Comparison of ENCODE assay signal across 27 cellular contexts in the genomic region with DNA sequence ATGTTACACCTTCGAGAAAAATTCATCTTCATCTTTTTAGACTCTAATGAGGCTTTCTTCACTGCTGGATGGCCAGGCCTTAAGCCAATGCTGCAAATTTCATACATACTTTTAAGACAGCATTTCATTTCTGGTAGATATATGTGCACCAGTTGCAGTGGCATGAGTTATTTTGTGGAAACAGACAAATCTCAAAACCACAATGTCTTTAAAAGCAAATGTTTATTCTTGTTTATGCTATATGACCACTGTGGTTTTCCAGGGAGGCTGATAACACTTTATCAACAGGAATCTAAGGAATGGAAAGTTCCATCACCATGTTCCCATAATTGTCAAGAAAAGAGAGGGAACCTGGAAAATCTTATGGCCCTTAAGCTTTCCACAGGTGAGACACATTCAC. TPM values are rescaled to one million over a fixed set of nuclear protein-coding genes. Genes with fewer than 3 reads are reported as not detected.
"Had no signal": no experiment of that assay in that cellular context is flagged by ENCODE, and none has a peak within 500 bp of the region (broad histone marks: within the 10 kb centered on the region; RNA-seq: fewer than 3 reads in every experiment).

No MANE protein-coding gene starts in this region.

- H3K27ac ChIP-seq: breast epithelium, SJSA1 had no signal

- H3K4me1 Mint-ChIP-seq: activated B cell treated with CpG ODN at 0.5 μM for 24 hours; activated CD4-positive, alpha-beta memory T cell treated with anti-CD3 and anti-CD28 coated beads, Interleukin-2, amount 10 ng/mL, durations not matched to agents 7 days and 5 days; activated T-helper 17 cell treated with anti-CD3 and anti-CD28 coated beads, Interleukin-2, amount 50 U/mL, for 72 hours; T-helper 17 cell had no signal

- H3K36me3 Mint-ChIP-seq: activated naive CD8-positive, alpha-beta T cell had no signal

- H3K27ac Mint-ChIP-seq: activated B cell treated with CpG ODN at 0.5 μM for 24 hours; activated CD4-positive, alpha-beta memory T cell treated with anti-CD3 and anti-CD28 coated beads, Interleukin-2, amount 10 ng/mL, durations not matched to agents 7 days and 5 days; activated naive CD4-positive, alpha-beta T cell treated with anti-CD3 and anti-CD28 coated beads for 36 hours; activated naive CD8-positive, alpha-beta T cell; activated T-helper 17 cell treated with anti-CD3 and anti-CD28 coated beads, Interleukin-2, amount 50 U/mL, for 72 hours; T-helper 17 cell had no signal

- H3K4me3 ChIP-seq: breast epithelium, K562, SJSA1 had no signal

- DNase-seq: activated B cell treated with CpG ODN at 0.5 μM for 24 hours; activated CD4-positive, alpha-beta memory T cell treated with anti-CD3 and anti-CD28 coated beads, Interleukin-2, amount 10 ng/mL, durations not matched to agents 7 days and 5 days; activated CD4-positive, alpha-beta T cell treated with anti-CD3 and anti-CD28 coated beads for 1 hour; activated CD4-positive, alpha-beta T cell treated with anti-CD3 and anti-CD28 coated beads, Interleukin-2, amount 50 U/mL, for 1 hour; activated gamma-delta T cell; activated naive CD4-positive, alpha-beta T cell treated with anti-CD3 and anti-CD28 coated beads for 36 hours; activated T-cell treated with anti-CD3 and anti-CD28 coated beads for 4 hours; activated T-cell treated with anti-CD3 and anti-CD28 coated beads, Interleukin-2, amount 50 U/mL, for 48 hours; central memory CD4-positive, alpha-beta T cell; Karpas-422; NCI-H1105 treated with DMSO at 0.1 percent for 48 hours; NCI-H146; NCI-H187 treated with DMSO at 0.1 percent for 48 hours; NCI-H2171; NCI-H2227 treated with DMSO at 0.1 percent for 48 hours; NCI-H526 treated with DMSO at 0.1 percent for 48 hours; NCI-H82; SHP77; T-helper 17 cell; T-helper 9 cell had no signal

- H3K36me3 ChIP-seq: breast epithelium, SJSA1 had no signal

- H3K27me3 ChIP-seq: breast epithelium, SJSA1 had no signal

- ATAC-seq: activated T-helper 17 cell treated with anti-CD3 and anti-CD28 coated beads, Interleukin-2, amount 50 U/mL, for 72 hours; K562; T-helper 17 cell had no signal

- H3K4me3 Mint-ChIP-seq: activated B cell treated with CpG ODN at 0.5 μM for 24 hours; activated CD4-positive, alpha-beta memory T cell treated with anti-CD3 and anti-CD28 coated beads, Interleukin-2, amount 10 ng/mL, durations not matched to agents 7 days and 5 days; activated naive CD4-positive, alpha-beta T cell treated with anti-CD3 and anti-CD28 coated beads for 36 hours; activated naive CD8-positive, alpha-beta T cell; activated T-helper 17 cell treated with anti-CD3 and anti-CD28 coated beads, Interleukin-2, amount 50 U/mL, for 72 hours; T-helper 17 cell had no signal

- H3K4me1 ChIP-seq: breast epithelium, SJSA1 had no signal

RNA-seq across cellular contexts. Expression of a gene that starts 27.7 kb away (rescaled TPM):
- total RNA-seq: activated B cell treated with CpG ODN at 0.5 μM for 24 hours; activated CD4-positive, alpha-beta memory T cell treated with anti-CD3 and anti-CD28 coated beads, Interleukin-2, amount 10 ng/mL, durations not matched to agents 7 days and 5 days; activated CD8-positive, alpha-beta memory T cell treated with anti-CD3 and anti-CD28 coated beads for 36 hours; activated naive CD4-positive, alpha-beta T cell treated with anti-CD3 and anti-CD28 coated beads for 36 hours; activated T-helper 17 cell treated with anti-CD3 and anti-CD28 coated beads, Interleukin-2, amount 50 U/mL, for 72 hours; breast epithelium; K562; NCI-H460; SJSA1; T-helper 17 cell had no signal
- polyA plus RNA-seq: K562 had no signal
